ENCODE assay signal across 19 cellular contexts in the genomic region with DNA sequence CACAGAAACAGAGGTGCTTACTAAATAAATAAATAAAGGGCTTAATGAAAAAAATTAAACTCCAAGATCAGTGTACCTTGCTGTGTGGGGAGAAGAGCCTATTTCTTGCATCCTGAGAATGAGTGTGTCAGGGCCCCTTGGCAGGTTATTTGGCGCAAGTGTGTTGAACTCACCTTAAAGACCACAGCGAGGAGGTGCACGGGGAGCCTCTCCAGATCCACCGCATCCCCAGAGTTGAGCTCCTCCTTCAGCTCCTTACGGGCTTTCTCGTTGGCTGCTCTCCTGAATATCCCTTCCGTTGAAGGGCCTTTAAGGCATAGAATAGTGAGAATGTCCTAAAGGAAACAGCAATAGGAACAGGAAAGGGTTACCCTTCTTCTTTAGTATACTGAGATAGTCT. TPM values are rescaled to one million over a fixed set of nuclear protein-coding genes. Genes with fewer than 3 reads are reported as not detected.
DNase-seq lines count a peak whose midpoint lies in the region; ATAC-seq and TF ChIP-seq lines count a peak whose summit lies in the region.
"Had no signal": no experiment of that assay in that cellular context is flagged by ENCODE, and none has a peak within 500 bp of the region (broad histone marks: within the 10 kb centered on the region; RNA-seq: fewer than 3 reads in every experiment).

No MANE protein-coding gene starts in this region.

- no peak for TF ChIP-seq EP300 in stomach (IDR thresholded peaks at IDR 0.05)

- H3K9me2 ChIP-seq in SU-DHL-6 (replicated peaks; ENCODE audit: insufficient read depth, low read length) = no peaks in the 10 kb centered on the region

- H3K4me1 Mint-ChIP-seq in activated T-cell treated with anti-CD3 and anti-CD28 coated beads, Interleukin-2, amount 50 U/mL, for 72 hours (ENCODE audit: low read depth) = peaks cover 72% of the 10 kb centered on the region
- peaks cover 37 to 79% of the 10 kb centered on the region in 2 donors for H3K4me1 Mint-ChIP-seq in stimulated activated naive B cell treated with anti-CD40 and anti-IgM and Interleukin-4, amounts not matched to agents 10 μg/mL and 1 μg/mL and 100 μg/mL, for 72 hours

- in situ Hi-C loops in G401 (cut with HindIII; ENCODE audit: low sequenced_read_pairs) = no loop called here

- DNase-seq in activated T-cell treated with anti-CD3 and anti-CD28 coated beads, Interleukin-2, amount 50 U/mL, for 72 hours = no peak
- no peak for DNase-seq in activated T-cell treated with anti-CD3 and anti-CD28 coated beads, Interleukin-2, amount 50 U/mL, for 1 hour
- DNase-seq in effector memory CD4-positive, alpha-beta T cell = no peak
- DNase-seq in stimulated activated naive B cell treated with anti-CD40 and anti-IgM and Interleukin-4, amounts not matched to agents 10 μg/mL and 1 μg/mL and 100 μg/mL, for 72 hours = no peak
- DNase-seq in stomach = no peak
- no peak for DNase-seq in G401 (ENCODE audit: low spot score)
- DNase-seq in OCI-M1 (lab: John Stamatoyannopoulos, UW) = no peak
- DNase-seq: IMR-90; kidney glomerular epithelial cell; NCI-H1092; RPMI8226; small intestine; stimulated activated naive CD4-positive, alpha-beta T cell; SW 1271 had no signal

- WGBS in stomach, 5 donors = 82 to 94% (median 90%) methylated on average over 7 of the region's 7 CpGs

- H3K9ac ChIP-seq in SU-DHL-6 (ENCODE audit: low read length) = no peak overlapping the region

- peaks cover 49% of the 10 kb centered on the region for H3K4me1 ChIP-seq in effector memory CD4-positive, alpha-beta T cell (ENCODE audit: control insufficient read depth, insufficient read depth, low read length, poor library complexity, severe bottlenecking)
- peaks cover 0 to 47% (median 9%) of the 10 kb centered on the region in 4 donors for H3K4me1 ChIP-seq in stomach
- H3K4me1 ChIP-seq: vagina had no signal

- H3K27ac ChIP-seq in SU-DHL-6 (ENCODE audit: low read depth, low read length) (no peak overlapping the region), stomach (peak overlapping the region in 2 of 5 donors; percentile 74 to 79)
- H3K27ac ChIP-seq in effector memory CD4-positive, alpha-beta T cell (ENCODE audit: insufficient read depth, low read length, poor library complexity, severe bottlenecking) = peak overlapping the region; percentile 89
- H3K27ac ChIP-seq: hepatocyte, vagina had no signal

- H3K79me2 ChIP-seq in SU-DHL-6 (ENCODE audit: insufficient read depth, low read length) = peaks cover 22% of the 10 kb centered on the region
- H3K79me2 ChIP-seq: hepatocyte had no signal

- TF ChIP-seq POLR2A in stomach (IDR thresholded peaks at IDR 0.05) = no peak

- intact Hi-C loops in stomach (cut with DNase I; ENCODE audit: low total_unique reads) = loop anchor here (10.0 kb wide), 1 partner anchor 64 kb away; no protein-coding TSS in a partner anchor

- no peaks in the 10 kb centered on the region for H4K20me1 ChIP-seq in SU-DHL-6 (ENCODE audit: low read depth, low read length)

- H3K36me3 ChIP-seq in SU-DHL-6 (ENCODE audit: low read length) (peaks cover 58% of the 10 kb centered on the region), stomach (peaks cover 0 to 27% (median 13%) of the 10 kb centered on the region in 4 donors)
- H3K36me3 ChIP-seq in effector memory CD4-positive, alpha-beta T cell (ENCODE audit: control insufficient read depth, insufficient read depth, low read length) = peaks cover 55% of the 10 kb centered on the region
- H3K36me3 ChIP-seq: vagina had no signal

- no peak for ATAC-seq in activated T-cell treated with anti-CD3 and anti-CD28 coated beads, Interleukin-2, amount 50 U/mL, for 72 hours (replicated peaks in 1 of 2)
- ATAC-seq in stimulated activated naive B cell treated with anti-CD40 and anti-IgM and Interleukin-4, amounts not matched to agents 10 μg/mL and 1 μg/mL and 100 μg/mL, for 72 hours (replicated peaks) = no peak
- ATAC-seq: WTC11 had no signal

- H3K4me2 ChIP-seq in SU-DHL-6 (ENCODE audit: low read depth, low read length, poor library complexity, severe bottlenecking) = peak overlapping the region; percentile 93
- H3K4me2 ChIP-seq: hepatocyte had no signal

- no peaks in the 10 kb centered on the region for H3K27me3 ChIP-seq in SU-DHL-6 (ENCODE audit: low read length)
- H3K27me3 ChIP-seq in effector memory CD4-positive, alpha-beta T cell (replicated peaks; ENCODE audit: control insufficient read depth, insufficient read depth, low read length, poor library complexity, severe bottlenecking) = no peaks in the 10 kb centered on the region
- H3K27me3 ChIP-seq in stomach = no peaks in the 10 kb centered on the region
- H3K27me3 ChIP-seq: hepatocyte, vagina had no signal

- H3K36me3 Mint-ChIP-seq in activated T-cell treated with anti-CD3 and anti-CD28 coated beads, Interleukin-2, amount 50 U/mL, for 72 hours (ENCODE audit: insufficient read depth in 2 of 2) = peaks cover 39 to 75% of the 10 kb centered on the region in 2 donors
- peaks cover 49 to 58% of the 10 kb centered on the region in 2 donors for H3K36me3 Mint-ChIP-seq in stimulated activated naive B cell treated with anti-CD40 and anti-IgM and Interleukin-4, amounts not matched to agents 10 μg/mL and 1 μg/mL and 100 μg/mL, for 72 hours
- H3K36me3 Mint-ChIP-seq: WTC11 had no signal

- H3K27ac Mint-ChIP-seq in activated T-cell treated with anti-CD3 and anti-CD28 coated beads, Interleukin-2, amount 50 U/mL, for 72 hours = peak overlapping the region; percentile 78
- H3K27ac Mint-ChIP-seq in stimulated activated naive B cell treated with anti-CD40 and anti-IgM and Interleukin-4, amounts not matched to agents 10 μg/mL and 1 μg/mL and 100 μg/mL, for 72 hours = peak overlapping the region; percentile 96

- TF ChIP-seq CTCF in SU-DHL-6 (IDR thresholded peaks at IDR 0.05; ENCODE audit: insufficient read depth, low read length, poor library complexity, severe bottlenecking) (no peak), stomach (IDR thresholded peaks at IDR 0.05) (no peak)

- no peak overlapping the region for H3K4me3 ChIP-seq in SU-DHL-6 (ENCODE audit: insufficient read depth, low read length, poor library complexity, severe bottlenecking)
- peak overlapping the region; percentile 35 for H3K4me3 ChIP-seq in effector memory CD4-positive, alpha-beta T cell (ENCODE audit: insufficient read depth, low read depth, low read length, poor library complexity, severe bottlenecking)
- peak overlapping the region in 1 of 4 donors; percentile 39 for H3K4me3 ChIP-seq in stomach
- H3K4me3 ChIP-seq: hepatocyte, vagina had no signal

- peak overlapping the region; percentile 95 to 98 for H3K4me3 Mint-ChIP-seq in activated T-cell treated with anti-CD3 and anti-CD28 coated beads, Interleukin-2, amount 50 U/mL, for 72 hours
- peak overlapping the region; percentile 46 to 92 for H3K4me3 Mint-ChIP-seq in stimulated activated naive B cell treated with anti-CD40 and anti-IgM and Interleukin-4, amounts not matched to agents 10 μg/mL and 1 μg/mL and 100 μg/mL, for 72 hours
- H3K4me3 Mint-ChIP-seq: WTC11 had no signal

- peaks cover 40% of the 10 kb centered on the region for H3F3A ChIP-seq in SU-DHL-6 (ENCODE audit: insufficient read depth)

- H3K9me3 Mint-ChIP-seq in activated T-cell treated with anti-CD3 and anti-CD28 coated beads, Interleukin-2, amount 50 U/mL, for 72 hours = no peaks in the 10 kb centered on the region
- no peaks in the 10 kb centered on the region for H3K9me3 Mint-ChIP-seq in stimulated activated naive B cell treated with anti-CD40 and anti-IgM and Interleukin-4, amounts not matched to agents 10 μg/mL and 1 μg/mL and 100 μg/mL, for 72 hours
- H3K9me3 Mint-ChIP-seq: WTC11 had no signal

- no peaks in the 10 kb centered on the region for H3K9me3 ChIP-seq in SU-DHL-6 (ENCODE audit: insufficient read depth, low read length)
- H3K9me3 ChIP-seq in effector memory CD4-positive, alpha-beta T cell (ENCODE audit: control insufficient read depth, low read length) = no peaks in the 10 kb centered on the region
- H3K9me3 ChIP-seq in stomach = no peaks in the 10 kb centered on the region
- H3K9me3 ChIP-seq: vagina had no signal

- H3K27me3 Mint-ChIP-seq in activated T-cell treated with anti-CD3 and anti-CD28 coated beads, Interleukin-2, amount 50 U/mL, for 72 hours (ENCODE audit: low read depth) = no peaks in the 10 kb centered on the region
- no peaks in the 10 kb centered on the region for H3K27me3 Mint-ChIP-seq in stimulated activated naive B cell treated with anti-CD40 and anti-IgM and Interleukin-4, amounts not matched to agents 10 μg/mL and 1 μg/mL and 100 μg/mL, for 72 hours

- H2AFZ ChIP-seq in SU-DHL-6 (ENCODE audit: low read depth, low read length, severe bottlenecking) = no peak overlapping the region
- H2AFZ ChIP-seq: hepatocyte had no signal

RNA-seq across cellular contexts. Expression of a gene that starts 3.6 kb away (rescaled TPM):
- 10 to 100 TPM; 34.6 to 56.1 TPM for total RNA-seq in activated T-cell treated with anti-CD3 and anti-CD28 coated beads, Interleukin-2, amount 50 U/mL, for 72 hours
- total RNA-seq in stomach = 1 to 10 TPM in 4 of 5 donors, not detected in 1; 1.4 to 4.1 (median 3.0) TPM
- 1 to 10 TPM in 2 of 3 donors, under 1 TPM in 1; 0.93 to 2.0 (median 1.4) TPM for polyA plus RNA-seq in stomach
- 0.58 TPM in 1 of 2 replicates, not detected in the other for total RNA-seq in G401 (2014; rRNA removed; shearing (Covaris generic))
- total RNA-seq: fibroblast of lung, IMR-90 had no signal
- polyA plus RNA-seq: fibroblast of lung, IMR-90 had no signal

RNA-seq across cellular contexts. Expression of a gene that starts 41.2 kb away (rescaled TPM):
- total RNA-seq in activated T-cell treated with anti-CD3 and anti-CD28 coated beads, Interleukin-2, amount 50 U/mL, for 72 hours = 1 to 10 TPM; 6.1 to 6.3 TPM
- total RNA-seq in stomach = 10 to 100 TPM in 3 of 5 donors, 1 to 10 TPM in 2; 5.2 to 89.3 (median 12.7) TPM
- 1 to 10 TPM; 2.3 to 4.2 (median 3.8) TPM for polyA plus RNA-seq in stomach
- total RNA-seq in G401 (2014; rRNA removed; shearing (Covaris generic)) = 0.43 and 2.1 TPM in 2 replicates

Comparison
In these comparisons a context has a peak if more than half of its experiments do, and no peak if none do; other contexts are left out.
1. RNA of a gene that starts 3.6 kb away (total RNA-seq): 34.6 to 56.1 TPM in activated T-cell treated with anti-CD3 and anti-CD28 coated beads, Interleukin-2, amount 50 U/mL, for 72 hours; 1.4 to 4.1 TPM in stomach and 0.58 TPM in G401; every median in the first group is over 4 times any median in the second.